Comparison of ENCODE assay signal across 13 cellular contexts in the genomic region with DNA sequence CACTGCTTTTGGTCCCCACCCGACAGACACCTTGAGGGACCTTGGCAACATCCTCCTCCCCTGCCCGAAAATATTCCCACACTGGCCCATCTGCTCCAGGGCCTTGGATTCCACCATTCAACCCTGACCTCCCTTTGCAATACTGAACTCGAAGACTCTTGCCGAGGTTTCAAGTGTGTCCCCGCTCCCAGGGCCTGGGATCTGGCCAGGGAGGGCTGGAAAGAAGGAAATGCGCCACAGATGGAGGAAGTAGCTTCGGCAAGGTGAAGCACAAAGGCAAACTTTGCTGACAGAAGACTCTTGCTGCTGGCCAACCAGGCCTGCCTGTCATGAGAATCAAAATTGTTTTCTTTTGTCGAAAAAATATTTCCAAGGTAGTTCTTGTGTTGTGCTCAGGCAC.
DNase-seq lines count a peak whose midpoint lies in the region; ATAC-seq and TF ChIP-seq lines count a peak whose summit lies in the region.
"Had no signal": no experiment of that assay in that cellular context is flagged by ENCODE, and none has a peak within 500 bp of the region (broad histone marks: within the 10 kb centered on the region; RNA-seq: fewer than 3 reads in every experiment).

No MANE protein-coding gene starts in this region.

- WGBS in ectodermal cell, 2 experiments, result 91 to 92% methylated on average over 8 of the region's 8 CpGs
- whole genome bisulfite sequencing in mesendoderm (ENCODE audit: extremely low coverage, insufficient coverage, low lambda C conversion rate), result no CpG with 5 or more reads among the region's 8 CpGs

- H3K9ac ChIP-seq in mesendoderm (ENCODE audit: low read length), result no peak overlapping the region

- peak overlapping the region; percentile 49 for H2AK5ac ChIP-seq in mesendoderm (ENCODE audit: low read length)

- H4K8ac ChIP-seq in mesendoderm (ENCODE audit: low read depth, low read length), result no peak overlapping the region

- peaks cover 40% of the 10 kb centered on the region for H3K4me1 ChIP-seq in Panc1 (ENCODE audit: control insufficient read depth, insufficient read depth, low read length)
- H3K4me1 ChIP-seq in ectodermal cell (ENCODE audit: control insufficient read depth, insufficient read depth, low read length), result peaks cover 44% of the 10 kb centered on the region
- peaks cover 3% of the 10 kb centered on the region for H3K4me1 ChIP-seq in mesendoderm (ENCODE audit: control insufficient read depth, low read depth, low read length)

- H2BK120ac ChIP-seq in mesendoderm (ENCODE audit: low read depth, low read length), result no peak overlapping the region

- no peak overlapping the region for H3K4me2 ChIP-seq in mesendoderm (ENCODE audit: low read length)

- CTCF ChIA-PET in Panc1 (lab: Charles Lee), result no interaction called here

- H3K9me3 ChIP-seq in Panc1 (ENCODE audit: control insufficient read depth, insufficient read depth, low read depth, low read length), result no peaks in the 10 kb centered on the region
- H3K9me3 ChIP-seq in ectodermal cell (ENCODE audit: control insufficient read depth, low read length), result no peaks in the 10 kb centered on the region

- H3K27ac ChIP-seq in Panc1 (ENCODE audit: low read length), result peak overlapping the region; percentile 57; the same call in 1 of the 2 replicates
- H3K27ac ChIP-seq in ectodermal cell (ENCODE audit: insufficient read depth, low read depth, low read length, poor library complexity, severe bottlenecking), result peak overlapping the region; percentile 64
- no peak overlapping the region for H3K27ac ChIP-seq in mesendoderm (ENCODE audit: low read depth, low read length)
- peak overlapping the region; percentile 22 for H3K27ac ChIP-seq in temporal lobe (ENCODE audit: low read depth, low read length)
- H3K27ac ChIP-seq: VCaP had no signal

- no peak overlapping the region for H2BK15ac ChIP-seq in mesendoderm (replicated peaks; ENCODE audit: low read depth)

- in situ Hi-C loops in Panc1 (cut with HindIII; ENCODE audit: low pct_unique_long_range_greater_than_20kb, low sequenced_read_pairs), result no loop called here

- DNase-seq in Panc1 (ENCODE audit: low read depth, low spot score), result no peak
- DNase-seq in mesendoderm, result no peak
- no peak for DNase-seq in hypothalamus (lab: John Stamatoyannopoulos, UW)
- DNase-seq in HK-2 (ENCODE audit: unreplicated experiment), result no peak
- DNase-seq: activated naive CD4-positive, alpha-beta T cell treated with anti-CD3 and anti-CD28 coated beads for 36 hours; foreskin melanocyte; NCI-H510A had no signal

- H4K5ac ChIP-seq in mesendoderm (ENCODE audit: low read length), result no peak overlapping the region

- H3K36me3 ChIP-seq in Panc1 (ENCODE audit: control insufficient read depth, insufficient read depth, low read length), result no peaks in the 10 kb centered on the region
- no peaks in the 10 kb centered on the region for H3K36me3 ChIP-seq in ectodermal cell (ENCODE audit: control insufficient read depth, insufficient read depth, low read length)
- H3K36me3 ChIP-seq in mesendoderm (ENCODE audit: control insufficient read depth, insufficient read depth, low read length), result no peaks in the 10 kb centered on the region

- POLR2A ChIA-PET in Panc1 (lab: Charles Lee), result no interaction called here

- no peak overlapping the region for H3K18ac ChIP-seq in mesendoderm (ENCODE audit: low read length)

- H3K23ac ChIP-seq in mesendoderm (ENCODE audit: low read length), result no peak overlapping the region

- no peak for TF ChIP-seq CTCF in Panc1 (IDR thresholded peaks at IDR 0.05)

- no peaks in the 10 kb centered on the region for H3K79me2 ChIP-seq in mesendoderm (ENCODE audit: control insufficient read depth, insufficient read depth, low read length)

- no peaks in the 10 kb centered on the region for H3K79me1 ChIP-seq in mesendoderm (ENCODE audit: low read length)

- intact Hi-C loops in Panc1 (cut with micrococcal nuclease; ENCODE audit: unreplicated experiment), result no loop called here

- H3K4ac ChIP-seq in mesendoderm (ENCODE audit: low read depth, low read length), result no peak overlapping the region

- BruUV-seq in Panc1 (replicated peaks; lab: Mats Ljungman, UMichigan), result no TSS peak

- no peaks in the 10 kb centered on the region for H3K27me3 ChIP-seq in Panc1 (ENCODE audit: control insufficient read depth, insufficient read depth, low read length)
- H3K27me3 ChIP-seq in ectodermal cell (ENCODE audit: control insufficient read depth, insufficient read depth, low read length, poor library complexity, severe bottlenecking), result no peaks in the 10 kb centered on the region
- H3K27me3 ChIP-seq in mesendoderm (ENCODE audit: insufficient read depth, low read length, poor library complexity), result no peaks in the 10 kb centered on the region

- no peak overlapping the region for H3K4me3 ChIP-seq in Panc1 (ENCODE audit: low read depth in 2 of 2, low read length in 2 of 2)
- no peak overlapping the region for H3K4me3 ChIP-seq in ectodermal cell (ENCODE audit: insufficient read depth, low read depth, low read length)
- no peak overlapping the region for H3K4me3 ChIP-seq in mesendoderm (ENCODE audit: low read length)

- H3K56ac ChIP-seq in mesendoderm (ENCODE audit: low read length), result peak overlapping the region; percentile 50

- ATAC-seq in Panc1, result no peak
- ATAC-seq in GM18870 (IDR thresholded peaks at IDR 0.05; ENCODE audit: unreplicated experiment), result no peak
- ATAC-seq in GM19395 (IDR thresholded peaks at IDR 0.05; ENCODE audit: unreplicated experiment), result no peak
- ATAC-seq: natural killer cell treated with Interleukin-12 subunit alpha and Interleukin-12 subunit beta and Interleukin-15 and Interleukin-18, amount 100 ng/mL, for 72 hours had no signal

- H2BK5ac ChIP-seq in mesendoderm (ENCODE audit: low read length), result no peak overlapping the region
